Comparison of ENCODE assay signal across 8 cellular contexts in the genomic region with DNA sequence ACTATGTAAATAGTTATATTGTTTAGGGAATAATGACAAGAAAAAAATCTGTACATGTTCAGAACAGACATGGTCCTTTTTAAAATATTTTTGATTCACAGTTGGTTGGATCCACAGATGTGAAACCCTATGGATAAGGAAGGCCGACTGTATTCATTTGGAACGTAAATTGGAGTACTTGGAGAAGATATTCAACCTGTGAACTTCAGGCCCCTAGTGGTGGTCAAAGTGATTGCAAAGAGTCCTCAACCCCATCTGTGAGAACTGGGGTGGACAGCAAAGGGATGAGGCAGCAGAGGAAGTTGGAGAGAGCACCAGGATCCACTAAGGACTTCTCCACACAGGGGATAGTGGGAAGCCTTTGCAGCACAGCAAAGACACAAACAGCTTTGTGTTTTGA. TPM values are rescaled to one million over a fixed set of nuclear protein-coding genes. Genes with fewer than 3 reads are reported as not detected.
DNase-seq lines count a peak whose midpoint lies in the region; ATAC-seq and TF ChIP-seq lines count a peak whose summit lies in the region.

No MANE protein-coding gene starts in this region.

- TF ChIP-seq CTCF in GM13977 (IDR thresholded peaks at IDR 0.05; ENCODE audit: extremely low read depth, insufficient read depth, missing control alignments): peak; percentile 49

- H3K4me1 Mint-ChIP-seq in stimulated activated naive B cell treated with anti-CD40 and anti-IgM and Interleukin-4, amounts not matched to agents 10 μg/mL and 1 μg/mL and 100 μg/mL, for 72 hours: peaks cover under 1 to 3% of the 10 kb centered on the region in 2 donors
- H3K4me1 Mint-ChIP-seq in stimulated activated effector memory CD8-positive, alpha-beta T cell treated with anti-CD3 and anti-CD28 coated beads, Interleukin-12 subunit alpha, Interleukin-12 subunit beta, amount 100 ng/mL, for 72 hours: peaks cover 35% of the 10 kb centered on the region

- peaks cover 22 to 26% of the 10 kb centered on the region in 2 donors for H3K27me3 Mint-ChIP-seq in stimulated activated naive B cell treated with anti-CD40 and anti-IgM and Interleukin-4, amounts not matched to agents 10 μg/mL and 1 μg/mL and 100 μg/mL, for 72 hours

- DNase-seq in AG08396 (ENCODE audit: low spot score) (peak; percentile 36), GM13977 (ENCODE audit: low spot score) (no peak), OCI-M1 (lab: John Stamatoyannopoulos, UW) (peak; percentile 58), GM19238 (ENCODE audit: insufficient read length, low spot score) (no peak)
- no peak for DNase-seq in stimulated activated naive B cell treated with anti-CD40 and anti-IgM and Interleukin-4, amounts not matched to agents 10 μg/mL and 1 μg/mL and 100 μg/mL, for 72 hours
- DNase-seq in stimulated activated effector memory CD8-positive, alpha-beta T cell treated with anti-CD3 and anti-CD28 coated beads, Interleukin-12 subunit alpha, Interleukin-12 subunit beta, amount 100 ng/mL, for 72 hours (ENCODE audit: low spot score in 2 of 2): no peak

- H3K27ac Mint-ChIP-seq in stimulated activated naive B cell treated with anti-CD40 and anti-IgM and Interleukin-4, amounts not matched to agents 10 μg/mL and 1 μg/mL and 100 μg/mL, for 72 hours: no peak overlapping the region
- no peak overlapping the region for H3K27ac Mint-ChIP-seq in stimulated activated effector memory CD8-positive, alpha-beta T cell treated with anti-CD3 and anti-CD28 coated beads, Interleukin-12 subunit alpha, Interleukin-12 subunit beta, amount 100 ng/mL, for 72 hours

- no peaks in the 10 kb centered on the region for H3K9me3 Mint-ChIP-seq in stimulated activated naive B cell treated with anti-CD40 and anti-IgM and Interleukin-4, amounts not matched to agents 10 μg/mL and 1 μg/mL and 100 μg/mL, for 72 hours
- H3K9me3 Mint-ChIP-seq in stimulated activated effector memory CD8-positive, alpha-beta T cell treated with anti-CD3 and anti-CD28 coated beads, Interleukin-12 subunit alpha, Interleukin-12 subunit beta, amount 100 ng/mL, for 72 hours: no peaks in the 10 kb centered on the region

- no peak overlapping the region for H3K4me3 Mint-ChIP-seq in stimulated activated naive B cell treated with anti-CD40 and anti-IgM and Interleukin-4, amounts not matched to agents 10 μg/mL and 1 μg/mL and 100 μg/mL, for 72 hours
- no peak overlapping the region for H3K4me3 Mint-ChIP-seq in stimulated activated effector memory CD8-positive, alpha-beta T cell treated with anti-CD3 and anti-CD28 coated beads, Interleukin-12 subunit alpha, Interleukin-12 subunit beta, amount 100 ng/mL, for 72 hours

- H3K36me3 Mint-ChIP-seq in stimulated activated naive B cell treated with anti-CD40 and anti-IgM and Interleukin-4, amounts not matched to agents 10 μg/mL and 1 μg/mL and 100 μg/mL, for 72 hours: no peaks in the 10 kb centered on the region
- no peaks in the 10 kb centered on the region for H3K36me3 Mint-ChIP-seq in stimulated activated effector memory CD8-positive, alpha-beta T cell treated with anti-CD3 and anti-CD28 coated beads, Interleukin-12 subunit alpha, Interleukin-12 subunit beta, amount 100 ng/mL, for 72 hours

- ATAC-seq in esophagus mucosa (peak; percentile 47), GM19463 (IDR thresholded peaks at IDR 0.05; ENCODE audit: unreplicated experiment) (no peak)
- peak; percentile 46 to 65 for ATAC-seq in stimulated activated naive B cell treated with anti-CD40 and anti-IgM and Interleukin-4, amounts not matched to agents 10 μg/mL and 1 μg/mL and 100 μg/mL, for 72 hours (replicated peaks)
- no peak for ATAC-seq in stimulated activated effector memory CD8-positive, alpha-beta T cell treated with anti-CD3 and anti-CD28 coated beads, Interleukin-12 subunit alpha, Interleukin-12 subunit beta, amount 100 ng/mL, for 72 hours

- in situ Hi-C loops in GM13977 (cut with MboI; ENCODE audit: low pct_unique_long_range_greater_than_20kb, low sequenced_read_pairs, unreplicated experiment): no loop called here

RNA-seq across cellular contexts. Expression of gene CXCL13, which starts 6.2 kb away (rescaled TPM):
- 9.0 TPM for total RNA-seq in esophagus mucosa

Comparison
In these comparisons a context has a peak if more than half of its experiments do, and no peak if none do; other contexts are left out.
1. DNase-seq: peak in AG08396 (single experiment) and OCI-M1 (single experiment); none in GM13977 (single experiment), stimulated activated naive B cell treated with anti-CD40 and anti-IgM and Interleukin-4, amounts not matched to agents 10 μg/mL and 1 μg/mL and 100 μg/mL, for 72 hours (single experiment), GM19238 (single experiment) and stimulated activated effector memory CD8-positive, alpha-beta T cell treated with anti-CD3 and anti-CD28 coated beads, Interleukin-12 subunit alpha, Interleukin-12 subunit beta, amount 100 ng/mL, for 72 hours (0 of 2).
2. ATAC-seq: peak in esophagus mucosa (single experiment) and stimulated activated naive B cell treated with anti-CD40 and anti-IgM and Interleukin-4, amounts not matched to agents 10 μg/mL and 1 μg/mL and 100 μg/mL, for 72 hours (2 of 2); none in stimulated activated effector memory CD8-positive, alpha-beta T cell treated with anti-CD3 and anti-CD28 coated beads, Interleukin-12 subunit alpha, Interleukin-12 subunit beta, amount 100 ng/mL, for 72 hours (single experiment) and GM19463 (single experiment).